In genomic region chr1:207805841-207806421, GRCh38 we compare ENCODE assay signal across 1 cellular context.
TF ChIP-seq lines count a peak whose summit lies in the region.

No MANE protein-coding gene starts in this region.

TF ChIP-seq in K562, 482 proteins besides CTCF, POLR2A, EP300 and RAD21 (continued from another document and continues in another):
- TF ChIP-seq ZNF280A (IDR thresholded peaks at IDR 0.05; ENCODE audit: low read depth, partially characterized antibody) = no peak
- TF ChIP-seq NR1H2 (CRISPR knock-in tag; IDR thresholded peaks at IDR 0.05) = no peak
- TF ChIP-seq RUNX1 (IDR thresholded peaks at IDR 0.05; ENCODE audit: low read depth) = no peak
- TF ChIP-seq CHD1 (IDR thresholded peaks at IDR 0.05; ENCODE audit: low read length) = no peak
- TF ChIP-seq ILK (tag; IDR thresholded peaks at IDR 0.05; ENCODE audit: borderline replicate concordance, low read depth) = no peak
- TF ChIP-seq KAT8 (IDR thresholded peaks at IDR 0.05; ENCODE audit: low read depth) = no peak
- TF ChIP-seq RBBP5 (IDR thresholded peaks at IDR 0.05; ENCODE audit: borderline replicate concordance, insufficient read depth, low read length, poor library complexity, severe bottlenecking) = no peak
- 0 out of 2 replicates have a peak, but pooled peaks have one; percentile 48 for TF ChIP-seq EHMT2 (IDR thresholded peaks at IDR 0.05)
- no peak for TF ChIP-seq CEBPB (tag; IDR thresholded peaks at IDR 0.05)
- no peak for TF ChIP-seq ARID2 (IDR thresholded peaks at IDR 0.05)
- no peak for TF ChIP-seq TAF9B (IDR thresholded peaks at IDR 0.05; ENCODE audit: partially characterized antibody)
- TF ChIP-seq MIER1 (IDR thresholded peaks at IDR 0.05; ENCODE audit: low read depth) = no peak
- TF ChIP-seq KAT2B (IDR thresholded peaks at IDR 0.05; ENCODE audit: low read depth, low read length) = no peak
- TF ChIP-seq ATF4 (CRISPR knock-in tag; IDR thresholded peaks at IDR 0.05) = no peak
- TF ChIP-seq ZNF280B (CRISPR knock-in tag; IDR thresholded peaks at IDR 0.05) = no peak
- TF ChIP-seq SMARCA5 (IDR thresholded peaks at IDR 0.05) = no peak
- TF ChIP-seq PHTF2 (CRISPR knock-in tag; IDR thresholded peaks at IDR 0.05) = no peak
- TF ChIP-seq ELF2 (CRISPR knock-in tag; IDR thresholded peaks at IDR 0.05) = no peak
- TF ChIP-seq CGGBP1 (CRISPR knock-in tag; IDR thresholded peaks at IDR 0.05) = no peak
- no peak for TF ChIP-seq ZFP30 (CRISPR knock-in tag; IDR thresholded peaks at IDR 0.05; ENCODE audit: borderline replicate concordance)
- TF ChIP-seq CLOCK (CRISPR knock-in tag; IDR thresholded peaks at IDR 0.05; ENCODE audit: borderline replicate concordance) = no peak
- no peak for TF ChIP-seq ZNF140 (CRISPR knock-in tag; IDR thresholded peaks at IDR 0.05)
- no peak for TF ChIP-seq ZNF165 (CRISPR knock-in tag; IDR thresholded peaks at IDR 0.05; ENCODE audit: borderline replicate concordance)
- no peak for TF ChIP-seq POLR3A (IDR thresholded peaks at IDR 0.05; ENCODE audit: borderline replicate concordance, extremely low read depth, insufficient read depth, insufficient read length)
- TF ChIP-seq ZNF766 (CRISPR knock-in tag; conservative IDR thresholded peaks at IDR 0.05) = peak; percentile 80
- TF ChIP-seq BRCA1 (IDR thresholded peaks at IDR 0.05) = no peak
- TF ChIP-seq BRCA1 (CRISPR knock-in tag; IDR thresholded peaks at IDR 0.05) = no peak
- TF ChIP-seq ARID1B (IDR thresholded peaks at IDR 0.05) = peak; percentile 85
- TF ChIP-seq ZNF217 (CRISPR knock-in tag; IDR thresholded peaks at IDR 0.05) = no peak
- TF ChIP-seq BRF1 (IDR thresholded peaks at IDR 0.05; ENCODE audit: borderline replicate concordance, extremely low read depth, insufficient read length) = no peak
- TF ChIP-seq KLF13 (tag; IDR thresholded peaks at IDR 0.05; ENCODE audit: borderline replicate concordance, low read depth) = no peak
- TF ChIP-seq E2F6 (IDR thresholded peaks at IDR 0.05; ENCODE audit: borderline replicate concordance in 1 of 2, extremely low read depth in 1 of 2, insufficient read depth in 1 of 2, insufficient read length in 1 of 2, low read depth in 1 of 2, low read length in 1 of 2, poor library complexity in 1 of 2, severe bottlenecking in 1 of 2) = no peak
- TF ChIP-seq RBFOX2 (IDR thresholded peaks at IDR 0.05; ENCODE audit: low read depth, low read length) = no peak
- TF ChIP-seq SNRNP70 (optimal IDR thresholded peaks at IDR 0.05; ENCODE audit: low read depth, low read length) = no peak
- no peak for TF ChIP-seq TCFL5 (CRISPR knock-in tag; conservative IDR thresholded peaks at IDR 0.05)
- no peak for TF ChIP-seq RERE (CRISPR knock-in tag; IDR thresholded peaks at IDR 0.05; ENCODE audit: borderline replicate concordance)
- no peak for TF ChIP-seq SAFB2 (IDR thresholded peaks at IDR 0.05; ENCODE audit: borderline replicate concordance, low read depth, low read length, severe bottlenecking)
- TF ChIP-seq MXD1 (CRISPR knock-in tag; IDR thresholded peaks at IDR 0.05; ENCODE audit: borderline replicate concordance, poor library complexity, severe bottlenecking) = no peak
- TF ChIP-seq RBM25 (IDR thresholded peaks at IDR 0.05; ENCODE audit: low read depth, low read length, severe bottlenecking) = no peak
- no peak for TF ChIP-seq GABPB1 (CRISPR knock-in tag; IDR thresholded peaks at IDR 0.05)
- no peak for TF ChIP-seq ARID3B (CRISPR knock-in tag; IDR thresholded peaks at IDR 0.05; ENCODE audit: borderline replicate concordance)
- no peak for TF ChIP-seq HDGF (IDR thresholded peaks at IDR 0.05)
- TF ChIP-seq XRCC4 (IDR thresholded peaks at IDR 0.05; ENCODE audit: extremely low read depth, insufficient read depth, insufficient read length) = no peak
- TF ChIP-seq IRF9 (tag; IDR thresholded peaks at IDR 0.05) = no peak
- TF ChIP-seq L3MBTL2 (IDR thresholded peaks at IDR 0.05) = no peak
- no peak for TF ChIP-seq CTCFL (IDR thresholded peaks at IDR 0.05; ENCODE audit: borderline replicate concordance, insufficient read depth, low read depth, low read length, poor library complexity, severe bottlenecking)
- TF ChIP-seq MYBL2 (IDR thresholded peaks at IDR 0.05; ENCODE audit: low read depth) = no peak
- TF ChIP-seq MYBL2 (CRISPR knock-in tag; IDR thresholded peaks at IDR 0.05; ENCODE audit: borderline replicate concordance) = no peak
